1 cellular context compared by ENCODE assay signal in the genomic region with DNA sequence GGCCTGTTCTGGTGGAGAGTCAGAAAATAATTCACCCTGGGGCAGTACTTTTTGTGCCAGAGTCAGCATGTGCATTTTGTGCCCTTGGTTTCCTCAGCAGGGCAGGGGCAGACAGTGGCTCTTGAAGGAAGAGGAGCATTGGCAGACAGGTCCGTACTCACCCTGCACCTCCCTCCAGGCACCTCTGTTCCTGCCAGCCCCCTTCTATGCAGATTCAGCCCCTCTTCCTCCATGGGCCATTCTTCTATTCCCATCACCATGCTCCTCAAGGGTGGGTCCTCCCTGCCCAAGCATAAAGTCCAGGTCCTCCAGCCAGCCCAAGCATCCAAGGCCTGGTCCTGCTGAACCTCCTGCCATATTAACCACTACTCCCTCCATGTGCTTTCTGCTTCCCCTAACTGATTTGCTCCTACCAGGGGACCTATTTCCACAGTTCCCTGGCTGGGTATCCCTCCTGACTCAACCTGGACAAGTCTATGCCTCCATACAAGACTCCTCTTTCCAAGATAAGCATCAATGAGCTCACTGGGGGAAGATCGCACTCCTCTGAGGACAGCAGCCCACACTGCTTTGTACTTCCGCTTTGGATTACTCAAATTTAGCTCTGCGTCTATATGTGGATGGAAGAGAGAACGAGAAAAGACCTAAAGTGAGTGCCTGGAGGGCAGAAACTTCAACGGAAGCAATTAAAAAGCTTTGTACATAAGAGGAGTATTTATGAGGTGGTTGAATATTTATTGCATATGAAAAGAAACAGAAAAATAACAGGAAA.
A peak's percentile ranks its signal among the peaks of the same experiment; 100 is the strongest.
TF ChIP-seq lines count a peak whose summit lies in the region.

No MANE protein-coding gene starts in this region.

TF ChIP-seq in K562, 482 proteins besides CTCF, POLR2A, EP300 and RAD21 (continued from another document and continues in another):
- TF ChIP-seq, protein P1, sequence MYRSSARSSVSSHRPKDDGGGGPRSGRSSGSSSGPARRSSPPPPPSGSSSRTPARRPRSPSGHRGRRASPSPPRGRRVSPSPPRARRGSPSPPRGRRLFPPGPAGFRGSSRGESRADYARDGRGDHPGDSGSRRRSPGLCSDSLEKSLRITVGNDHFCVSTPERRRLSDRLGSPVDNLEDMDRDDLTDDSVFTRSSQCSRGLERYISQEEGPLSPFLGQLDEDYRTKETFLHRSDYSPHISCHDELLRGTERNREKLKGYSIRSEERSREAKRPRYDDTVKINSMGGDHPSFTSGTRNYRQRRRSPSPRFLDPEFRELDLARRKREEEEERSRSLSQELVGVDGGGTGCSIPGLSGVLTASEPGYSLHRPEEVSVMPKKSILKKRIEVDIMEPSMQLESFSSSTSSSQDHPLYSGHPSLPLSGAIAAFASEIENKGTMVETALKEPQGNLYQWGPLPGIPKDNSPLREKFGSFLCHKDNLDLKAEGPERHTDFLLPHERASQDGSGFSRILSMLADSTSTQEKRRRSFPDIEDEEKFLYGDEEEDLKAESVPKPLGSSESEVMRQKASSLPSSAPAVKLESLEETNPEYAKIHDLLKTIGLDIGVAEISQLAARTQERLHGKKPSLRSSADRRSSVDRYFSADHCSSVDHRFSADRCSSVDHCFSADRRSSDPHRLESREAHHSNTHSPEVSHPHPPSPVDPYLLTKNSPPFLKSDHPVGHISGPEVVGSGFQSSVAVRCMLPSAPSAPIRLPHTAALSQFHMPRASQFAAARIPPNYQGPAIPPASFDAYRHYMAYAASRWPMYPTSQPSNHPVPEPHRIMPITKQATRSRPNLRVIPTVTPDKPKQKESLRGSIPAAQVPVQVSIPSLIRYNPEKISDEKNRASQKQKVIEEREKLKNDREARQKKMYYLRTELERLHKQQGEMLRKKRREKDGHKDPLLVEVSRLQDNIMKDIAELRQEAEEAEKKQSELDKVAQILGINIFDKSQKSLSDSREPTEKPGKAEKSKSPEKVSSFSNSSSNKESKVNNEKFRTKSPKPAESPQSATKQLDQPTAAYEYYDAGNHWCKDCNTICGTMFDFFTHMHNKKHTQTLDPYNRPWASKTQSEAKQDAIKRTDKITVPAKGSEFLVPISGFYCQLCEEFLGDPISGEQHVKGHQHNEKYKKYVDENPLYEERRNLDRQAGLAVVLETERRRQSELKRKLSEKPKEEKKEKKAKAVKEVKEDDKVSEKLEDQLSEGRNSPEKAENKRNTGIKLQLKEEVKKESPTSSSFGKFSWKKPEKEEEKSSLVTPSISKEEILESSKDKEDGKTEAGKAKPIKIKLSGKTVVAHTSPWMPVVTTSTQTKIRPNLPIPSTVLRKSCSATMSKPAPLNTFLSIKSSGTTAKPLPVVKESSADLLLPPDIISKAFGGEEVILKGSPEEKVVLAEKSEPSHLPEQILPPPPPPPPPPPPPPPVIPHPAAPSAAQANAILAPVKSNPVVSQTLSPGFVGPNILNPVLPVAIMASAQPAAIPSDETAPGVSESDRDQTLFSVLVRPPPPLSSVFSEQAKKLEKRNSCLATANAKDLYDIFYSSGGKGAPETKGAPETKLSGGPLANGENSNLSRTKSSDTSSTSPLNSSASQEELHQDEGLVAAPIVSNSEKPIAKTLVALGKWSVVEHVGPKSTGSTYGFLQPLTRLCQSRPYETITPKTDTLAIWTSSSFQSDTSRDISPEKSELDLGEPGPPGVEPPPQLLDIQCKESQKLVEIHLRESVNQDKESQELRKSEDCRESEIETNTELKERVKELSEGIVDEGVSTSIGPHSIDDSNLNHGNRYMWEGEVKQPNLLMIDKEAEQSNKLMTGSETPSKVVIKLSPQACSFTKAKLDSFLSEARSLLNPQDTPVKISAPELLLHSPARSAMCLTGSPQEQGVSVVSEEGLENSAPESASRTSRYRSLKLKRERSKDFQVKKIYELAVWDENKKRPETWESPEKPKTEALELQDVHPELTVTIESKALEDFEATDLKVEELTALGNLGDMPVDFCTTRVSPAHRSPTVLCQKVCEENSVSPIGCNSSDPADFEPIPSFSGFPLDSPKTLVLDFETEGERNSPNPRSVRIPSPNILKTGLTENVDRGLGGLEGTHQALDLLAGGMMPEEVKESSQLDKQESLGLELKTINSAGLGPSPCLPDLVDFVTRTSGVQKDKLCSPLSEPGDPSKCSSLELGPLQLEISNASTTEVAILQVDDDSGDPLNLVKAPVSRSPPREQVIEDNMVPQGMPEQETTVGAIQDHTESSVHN (IDR thresholded peaks at IDR 0.05; ENCODE audit: borderline replicate concordance in 1 of 2, low read depth in 1 of 2), result no peak
- TF ChIP-seq MTA3 (IDR thresholded peaks at IDR 0.05; ENCODE audit: borderline replicate concordance), result 0 out of 2 replicates have a peak, but pooled peaks have one; percentile 35
- TF ChIP-seq, protein P2, sequence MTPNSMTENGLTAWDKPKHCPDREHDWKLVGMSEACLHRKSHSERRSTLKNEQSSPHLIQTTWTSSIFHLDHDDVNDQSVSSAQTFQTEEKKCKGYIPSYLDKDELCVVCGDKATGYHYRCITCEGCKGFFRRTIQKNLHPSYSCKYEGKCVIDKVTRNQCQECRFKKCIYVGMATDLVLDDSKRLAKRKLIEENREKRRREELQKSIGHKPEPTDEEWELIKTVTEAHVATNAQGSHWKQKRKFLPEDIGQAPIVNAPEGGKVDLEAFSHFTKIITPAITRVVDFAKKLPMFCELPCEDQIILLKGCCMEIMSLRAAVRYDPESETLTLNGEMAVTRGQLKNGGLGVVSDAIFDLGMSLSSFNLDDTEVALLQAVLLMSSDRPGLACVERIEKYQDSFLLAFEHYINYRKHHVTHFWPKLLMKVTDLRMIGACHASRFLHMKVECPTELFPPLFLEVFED (CRISPR knock-in tag; conservative IDR thresholded peaks at IDR 0.05), result no peak
- TF ChIP-seq, protein P3, sequence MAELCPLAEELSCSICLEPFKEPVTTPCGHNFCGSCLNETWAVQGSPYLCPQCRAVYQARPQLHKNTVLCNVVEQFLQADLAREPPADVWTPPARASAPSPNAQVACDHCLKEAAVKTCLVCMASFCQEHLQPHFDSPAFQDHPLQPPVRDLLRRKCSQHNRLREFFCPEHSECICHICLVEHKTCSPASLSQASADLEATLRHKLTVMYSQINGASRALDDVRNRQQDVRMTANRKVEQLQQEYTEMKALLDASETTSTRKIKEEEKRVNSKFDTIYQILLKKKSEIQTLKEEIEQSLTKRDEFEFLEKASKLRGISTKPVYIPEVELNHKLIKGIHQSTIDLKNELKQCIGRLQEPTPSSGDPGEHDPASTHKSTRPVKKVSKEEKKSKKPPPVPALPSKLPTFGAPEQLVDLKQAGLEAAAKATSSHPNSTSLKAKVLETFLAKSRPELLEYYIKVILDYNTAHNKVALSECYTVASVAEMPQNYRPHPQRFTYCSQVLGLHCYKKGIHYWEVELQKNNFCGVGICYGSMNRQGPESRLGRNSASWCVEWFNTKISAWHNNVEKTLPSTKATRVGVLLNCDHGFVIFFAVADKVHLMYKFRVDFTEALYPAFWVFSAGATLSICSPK (IDR thresholded peaks at IDR 0.05; ENCODE audit: borderline replicate concordance), result no peak
- TF ChIP-seq, protein P4, sequence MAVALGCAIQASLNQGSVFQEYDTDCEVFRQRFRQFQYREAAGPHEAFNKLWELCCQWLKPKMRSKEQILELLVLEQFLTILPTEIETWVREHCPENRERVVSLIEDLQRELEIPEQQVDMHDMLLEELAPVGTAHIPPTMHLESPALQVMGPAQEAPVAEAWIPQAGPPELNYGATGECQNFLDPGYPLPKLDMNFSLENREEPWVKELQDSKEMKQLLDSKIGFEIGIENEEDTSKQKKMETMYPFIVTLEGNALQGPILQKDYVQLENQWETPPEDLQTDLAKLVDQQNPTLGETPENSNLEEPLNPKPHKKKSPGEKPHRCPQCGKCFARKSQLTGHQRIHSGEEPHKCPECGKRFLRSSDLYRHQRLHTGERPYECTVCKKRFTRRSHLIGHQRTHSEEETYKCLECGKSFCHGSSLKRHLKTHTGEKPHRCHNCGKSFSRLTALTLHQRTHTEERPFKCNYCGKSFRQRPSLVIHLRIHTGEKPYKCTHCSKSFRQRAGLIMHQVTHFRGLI (CRISPR knock-in tag; IDR thresholded peaks at IDR 0.05), result no peak
- TF ChIP-seq ASH1L (IDR thresholded peaks at IDR 0.05; ENCODE audit: borderline replicate concordance, low read depth, partially characterized antibody), result no peak
- no peak for TF ChIP-seq ZNF699 (CRISPR knock-in tag; IDR thresholded peaks at IDR 0.05; ENCODE audit: insufficient replicate concordance)
- no peak for TF ChIP-seq ZEB2 (IDR thresholded peaks at IDR 0.05)
- no peak for TF ChIP-seq GTF2A2 (tag; IDR thresholded peaks at IDR 0.05)
- TF ChIP-seq TEAD4 (IDR thresholded peaks at IDR 0.05; ENCODE audit: low read length), result no peak
- TF ChIP-seq TEAD4 (CRISPR knock-in tag; IDR thresholded peaks at IDR 0.05; ENCODE audit: borderline replicate concordance), result no peak
- TF ChIP-seq ELF1 (tag; IDR thresholded peaks at IDR 0.05), result no peak
- TF ChIP-seq PHB2 (IDR thresholded peaks at IDR 0.05; ENCODE audit: low read depth), result no peak
- TF ChIP-seq CC2D1A (IDR thresholded peaks at IDR 0.05), result no peak
- TF ChIP-seq STAT5B (CRISPR knock-in tag; IDR thresholded peaks at IDR 0.05), result no peak
- TF ChIP-seq BRD9 (IDR thresholded peaks at IDR 0.05; ENCODE audit: low read depth, partially characterized antibody), result no peak
- no peak for TF ChIP-seq CEBPG (CRISPR knock-in tag; IDR thresholded peaks at IDR 0.05)
- no peak for TF ChIP-seq CEBPG (tag; conservative IDR thresholded peaks at IDR 0.05 in 1 of 2, IDR thresholded peaks at IDR 0.05 in 1 of 2)
- no peak for TF ChIP-seq HEY1 (CRISPR knock-in tag; IDR thresholded peaks at IDR 0.05; ENCODE audit: borderline replicate concordance)
- TF ChIP-seq, protein P5, sequence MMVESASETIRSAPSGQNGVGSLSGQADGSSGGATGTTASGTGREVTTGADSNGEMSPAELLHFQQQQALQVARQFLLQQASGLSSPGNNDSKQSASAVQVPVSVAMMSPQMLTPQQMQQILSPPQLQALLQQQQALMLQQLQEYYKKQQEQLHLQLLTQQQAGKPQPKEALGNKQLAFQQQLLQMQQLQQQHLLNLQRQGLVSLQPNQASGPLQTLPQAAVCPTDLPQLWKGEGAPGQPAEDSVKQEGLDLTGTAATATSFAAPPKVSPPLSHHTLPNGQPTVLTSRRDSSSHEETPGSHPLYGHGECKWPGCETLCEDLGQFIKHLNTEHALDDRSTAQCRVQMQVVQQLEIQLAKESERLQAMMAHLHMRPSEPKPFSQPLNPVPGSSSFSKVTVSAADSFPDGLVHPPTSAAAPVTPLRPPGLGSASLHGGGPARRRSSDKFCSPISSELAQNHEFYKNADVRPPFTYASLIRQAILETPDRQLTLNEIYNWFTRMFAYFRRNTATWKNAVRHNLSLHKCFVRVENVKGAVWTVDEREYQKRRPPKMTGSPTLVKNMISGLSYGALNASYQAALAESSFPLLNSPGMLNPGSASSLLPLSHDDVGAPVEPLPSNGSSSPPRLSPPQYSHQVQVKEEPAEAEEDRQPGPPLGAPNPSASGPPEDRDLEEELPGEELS (CRISPR knock-in tag; IDR thresholded peaks at IDR 0.05; ENCODE audit: borderline replicate concordance), result no peak
- TF ChIP-seq U2AF1 (optimal IDR thresholded peaks at IDR 0.05; ENCODE audit: low read depth, low read length), result no peak
- no peak for TF ChIP-seq FOXJ3 (CRISPR knock-in tag; IDR thresholded peaks at IDR 0.05)
- TF ChIP-seq ZNF316 (IDR thresholded peaks at IDR 0.05), result no peak
- no peak for TF ChIP-seq BDP1 (IDR thresholded peaks at IDR 0.05; ENCODE audit: insufficient read depth, insufficient read length)
- no peak for TF ChIP-seq ZBTB8A (IDR thresholded peaks at IDR 0.05; ENCODE audit: partially characterized antibody)
- TF ChIP-seq, protein P6, sequence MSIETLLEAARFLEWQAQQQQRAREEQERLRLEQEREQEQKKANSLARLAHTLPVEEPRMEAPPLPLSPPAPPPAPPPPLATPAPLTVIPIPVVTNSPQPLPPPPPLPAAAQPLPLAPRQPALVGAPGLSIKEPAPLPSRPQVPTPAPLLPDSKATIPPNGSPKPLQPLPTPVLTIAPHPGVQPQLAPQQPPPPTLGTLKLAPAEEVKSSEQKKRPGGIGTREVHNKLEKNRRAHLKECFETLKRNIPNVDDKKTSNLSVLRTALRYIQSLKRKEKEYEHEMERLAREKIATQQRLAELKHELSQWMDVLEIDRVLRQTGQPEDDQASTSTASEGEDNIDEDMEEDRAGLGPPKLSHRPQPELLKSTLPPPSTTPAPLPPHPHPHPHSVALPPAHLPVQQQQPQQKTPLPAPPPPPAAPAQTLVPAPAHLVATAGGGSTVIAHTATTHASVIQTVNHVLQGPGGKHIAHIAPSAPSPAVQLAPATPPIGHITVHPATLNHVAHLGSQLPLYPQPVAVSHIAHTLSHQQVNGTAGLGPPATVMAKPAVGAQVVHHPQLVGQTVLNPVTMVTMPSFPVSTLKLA (conservative IDR thresholded peaks at IDR 0.05), result no peak
- TF ChIP-seq, protein P7, sequence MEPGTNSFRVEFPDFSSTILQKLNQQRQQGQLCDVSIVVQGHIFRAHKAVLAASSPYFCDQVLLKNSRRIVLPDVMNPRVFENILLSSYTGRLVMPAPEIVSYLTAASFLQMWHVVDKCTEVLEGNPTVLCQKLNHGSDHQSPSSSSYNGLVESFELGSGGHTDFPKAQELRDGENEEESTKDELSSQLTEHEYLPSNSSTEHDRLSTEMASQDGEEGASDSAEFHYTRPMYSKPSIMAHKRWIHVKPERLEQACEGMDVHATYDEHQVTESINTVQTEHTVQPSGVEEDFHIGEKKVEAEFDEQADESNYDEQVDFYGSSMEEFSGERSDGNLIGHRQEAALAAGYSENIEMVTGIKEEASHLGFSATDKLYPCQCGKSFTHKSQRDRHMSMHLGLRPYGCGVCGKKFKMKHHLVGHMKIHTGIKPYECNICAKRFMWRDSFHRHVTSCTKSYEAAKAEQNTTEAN (CRISPR knock-in tag; IDR thresholded peaks at IDR 0.05), result no peak
- TF ChIP-seq, protein P8, sequence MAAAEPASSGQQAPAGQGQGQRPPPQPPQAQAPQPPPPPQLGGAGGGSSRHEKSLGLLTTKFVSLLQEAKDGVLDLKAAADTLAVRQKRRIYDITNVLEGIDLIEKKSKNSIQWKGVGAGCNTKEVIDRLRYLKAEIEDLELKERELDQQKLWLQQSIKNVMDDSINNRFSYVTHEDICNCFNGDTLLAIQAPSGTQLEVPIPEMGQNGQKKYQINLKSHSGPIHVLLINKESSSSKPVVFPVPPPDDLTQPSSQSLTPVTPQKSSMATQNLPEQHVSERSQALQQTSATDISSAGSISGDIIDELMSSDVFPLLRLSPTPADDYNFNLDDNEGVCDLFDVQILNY (CRISPR knock-in tag; IDR thresholded peaks at IDR 0.05), result no peak
- no peak for TF ChIP-seq NCOA1 (IDR thresholded peaks at IDR 0.05; ENCODE audit: low read depth)
- no peak for TF ChIP-seq CCAR2 (IDR thresholded peaks at IDR 0.05; ENCODE audit: low read depth, low read length)
- peak in 1 of 2 experiments; percentile 59; a peak in 1 of 4 replicates for TF ChIP-seq MAZ (CRISPR knock-in tag; conservative IDR thresholded peaks at IDR 0.05 in 1 of 2, IDR thresholded peaks at IDR 0.05 in 1 of 2)
- TF ChIP-seq MTA1 (IDR thresholded peaks at IDR 0.05; ENCODE audit: borderline replicate concordance), result no peak
- TF ChIP-seq ZNF695 (CRISPR knock-in tag; IDR thresholded peaks at IDR 0.05), result no peak
- TF ChIP-seq RBM25 (IDR thresholded peaks at IDR 0.05; ENCODE audit: low read depth, low read length, severe bottlenecking), result no peak
- TF ChIP-seq DPF2 (IDR thresholded peaks at IDR 0.05), result peak; percentile 47; the same call in 1 of the 2 replicates
